ENCODE assay signal across 28 cellular contexts in the genomic region with DNA sequence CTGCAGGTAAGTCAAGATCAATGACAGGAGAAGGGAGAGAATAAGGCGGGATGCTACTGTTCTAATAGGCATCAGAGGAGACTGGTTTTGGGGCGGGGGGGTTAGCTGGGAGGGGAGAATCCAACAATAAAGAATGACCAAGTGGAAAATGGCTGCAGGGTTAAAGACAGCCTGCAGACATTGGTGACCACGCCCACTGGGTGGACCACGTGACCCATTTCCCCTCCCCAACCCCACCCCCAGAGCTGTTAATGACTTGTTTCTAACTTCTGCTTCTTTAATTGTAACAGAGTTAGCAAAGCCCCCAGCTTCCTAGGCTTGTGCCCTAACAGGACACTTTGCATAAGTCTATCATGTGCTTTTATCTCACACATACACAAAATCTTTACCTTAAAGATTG.
"Had no signal": no experiment of that assay in that cellular context is flagged by ENCODE, and none has a peak within 500 bp of the region (broad histone marks: within the 10 kb centered on the region; RNA-seq: fewer than 3 reads in every experiment).

No MANE protein-coding gene starts in this region.

- H3K27me3 ChIP-seq: left lung, neutrophil, ovary, suprapubic skin, upper lobe of right lung had no signal

- ATAC-seq: left colon; left lung; lower lobe of right lung; naive thymus-derived CD8-positive, alpha-beta T cell; right cardiac atrium; sciatic nerve; upper lobe of right lung had no signal

- H3K4me3 ChIP-seq: left lung, lower lobe of right lung, neural progenitor cell, ovary, skin epidermis, suprapubic skin, upper lobe of right lung had no signal

- H3K27ac ChIP-seq: left lung, lower lobe of right lung, neural progenitor cell, neutrophil, ovary, skin epidermis, suprapubic skin, upper lobe of right lung had no signal

- H3K27me3 Mint-ChIP-seq: progenitor cell of endocrine pancreas; stimulated activated naive CD8-positive, alpha-beta T cell treated with anti-CD3 and anti-CD28 coated beads, Interleukin-15, Interleukin-2, amounts not matched to agents 100 ng/mL and 50 ng/mL, for 24 hours had no signal

- H3K9me3 ChIP-seq: left lung, lower lobe of right lung, neutrophil, ovary, suprapubic skin, upper lobe of right lung had no signal

- H3K9me3 Mint-ChIP-seq: immature natural killer cell had no signal

- H3K4me1 Mint-ChIP-seq: immature natural killer cell; naive thymus-derived CD8-positive, alpha-beta T cell had no signal

- H3K4me3 Mint-ChIP-seq: immature natural killer cell; naive thymus-derived CD8-positive, alpha-beta T cell; nephron; neural progenitor cell; stimulated activated naive CD8-positive, alpha-beta T cell treated with anti-CD3 and anti-CD28 coated beads, Interleukin-15, Interleukin-2, amounts not matched to agents 100 ng/mL and 50 ng/mL, for 24 hours had no signal

- H3K27ac Mint-ChIP-seq: immature natural killer cell; naive thymus-derived CD8-positive, alpha-beta T cell; nephron; progenitor cell of endocrine pancreas; stimulated activated naive CD8-positive, alpha-beta T cell treated with anti-CD3 and anti-CD28 coated beads, Interleukin-15, Interleukin-2, amounts not matched to agents 100 ng/mL and 50 ng/mL, for 24 hours had no signal

- H3K4me1 ChIP-seq: left lung, lower lobe of right lung, neural progenitor cell, suprapubic skin, upper lobe of right lung had no signal

- DNase-seq: hypothalamus; immature natural killer cell; kidney; left colon; left lung; lower lobe of right lung; mammary epithelial cell; mesenchymal stem cell; naive thymus-derived CD8-positive, alpha-beta T cell; occipital lobe; ovary; retina; right cardiac atrium; stimulated activated CD4-positive, alpha-beta T cell treated with anti-CD3 and anti-CD28 coated beads, Interleukin-12 subunit alpha, Interleukin-12 subunit beta, amount 100 ng/mL, for 4 hours; stimulated activated CD4-positive, alpha-beta T cell treated with anti-CD3 and anti-CD28 coated beads, Interleukin-15, amount 100 ng/mL, for 24 hours; stimulated activated CD4-positive, alpha-beta T cell treated with anti-CD3 and anti-CD28 coated beads, Interleukin-2, amount 100 ng/mL, for 24 hours; stimulated activated CD4-positive, alpha-beta T cell treated with anti-CD3 and anti-CD28 coated beads, Interleukin-4, amount 100 ng/mL, for 1 hour; stimulated activated naive CD4-positive, alpha-beta T cell; trophoblast cell; upper lobe of right lung had no signal

- H3K36me3 Mint-ChIP-seq: immature natural killer cell had no signal

- H3K36me3 ChIP-seq: left lung, lower lobe of right lung, neural progenitor cell, neutrophil, ovary, suprapubic skin, upper lobe of right lung had no signal
